ENCODE assay signal across 16 cellular contexts in the genomic region with DNA sequence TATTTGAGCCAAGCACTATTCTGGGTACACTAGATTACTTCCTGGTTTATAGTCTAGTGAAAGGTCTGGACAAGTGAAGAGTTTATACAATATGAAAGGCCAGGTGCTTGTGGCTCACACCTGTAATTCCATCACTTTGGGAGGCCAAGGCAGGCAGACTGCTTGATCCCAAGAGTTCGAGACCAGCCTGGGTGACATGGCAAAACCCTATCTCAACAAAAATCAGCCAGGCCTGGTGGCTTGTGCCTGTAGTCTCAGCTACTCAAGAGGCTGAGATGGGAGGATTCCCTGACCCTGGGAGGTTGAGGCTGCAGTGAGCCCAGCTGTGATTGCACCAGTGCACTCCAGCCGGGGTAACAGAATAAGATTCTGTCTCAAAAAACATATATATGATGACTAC. TPM values are rescaled to one million over a fixed set of nuclear protein-coding genes. Genes with fewer than 3 reads are reported as not detected.
DNase-seq lines count a peak whose midpoint lies in the region; ATAC-seq and TF ChIP-seq lines count a peak whose summit lies in the region.
"Had no signal": no experiment of that assay in that cellular context is flagged by ENCODE, and none has a peak within 500 bp of the region (broad histone marks: within the 10 kb centered on the region; RNA-seq: fewer than 3 reads in every experiment).

No MANE protein-coding gene starts in this region.

- no peak overlapping the region for H3K4me3 ChIP-seq in right cardiac atrium (ENCODE audit: low read length)
- no peak overlapping the region for H3K4me3 ChIP-seq in neural progenitor cell
- H3K4me3 ChIP-seq: BLaER1 treated with 17β-estradiol and CSF1 and Interleukin-3, amounts not matched to agents 10 nM and 100 nM had no signal

- intact Hi-C loops in cardiac septum (cut with DNase I), result no loop called here
- intact Hi-C loops in right cardiac atrium (cut with DNase I), result no loop called here

- H3K4me2 ChIP-seq in neural progenitor cell, result no peak overlapping the region
- H3K4me2 ChIP-seq: BLaER1 treated with 17β-estradiol and CSF1 and Interleukin-3, amounts not matched to agents 10 nM and 100 nM had no signal

- H3K79me2 ChIP-seq in neural progenitor cell (ENCODE audit: low read depth), result no peaks in the 10 kb centered on the region

- no peaks in the 10 kb centered on the region for H3K36me3 ChIP-seq in neural progenitor cell

- DNase-seq in cardiac septum (ENCODE audit: low spot score) (peak; percentile 14), right cardiac atrium (no peak), islet precursor cell (peak; percentile 48), nephron progenitor cell (no peak), neural progenitor cell (ENCODE audit: low spot score) (no peak)
- DNase-seq: Caco-2, GOT3, H7, HFFc6 had no signal

- H2AFZ ChIP-seq in neural progenitor cell (replicated peaks), result no peak overlapping the region

- H3K4me1 Mint-ChIP-seq in nephron progenitor cell, result peaks cover 8% of the 10 kb centered on the region
- no peaks in the 10 kb centered on the region for H3K4me1 Mint-ChIP-seq in neural progenitor cell
- H3K4me1 Mint-ChIP-seq: B cell had no signal

- H3K36me3 Mint-ChIP-seq in nephron progenitor cell (ENCODE audit: low read depth), result peaks cover 31% of the 10 kb centered on the region
- peaks cover 13% of the 10 kb centered on the region for H3K36me3 Mint-ChIP-seq in neural progenitor cell

- peaks cover 15% of the 10 kb centered on the region for H3F3A ChIP-seq in neural progenitor cell (ENCODE audit: low read depth)

- peak overlapping the region; percentile 39 for H3K27ac Mint-ChIP-seq in nephron progenitor cell
- H3K27ac Mint-ChIP-seq in neural progenitor cell, result no peak overlapping the region
- H3K27ac Mint-ChIP-seq: B cell; CD8-positive, alpha-beta T cell; HFFc6 had no signal

- no peak overlapping the region for H3K4me3 Mint-ChIP-seq in nephron progenitor cell
- no peak overlapping the region for H3K4me3 Mint-ChIP-seq in neural progenitor cell
- H3K4me3 Mint-ChIP-seq: B cell; CD8-positive, alpha-beta T cell; HFFc6 had no signal

- ATAC-seq in right cardiac atrium, result no peak
- no peak for ATAC-seq in GM18858 (IDR thresholded peaks at IDR 0.05; ENCODE audit: unreplicated experiment)
- ATAC-seq in GM18909 (IDR thresholded peaks at IDR 0.05; ENCODE audit: poor library complexity, unreplicated experiment), result no peak
- ATAC-seq: CD8-positive, alpha-beta T cell; HCT116 had no signal

- H3K27me3 ChIP-seq in right cardiac atrium (ENCODE audit: control insufficient read depth, insufficient read depth) (no peaks in the 10 kb centered on the region), neural progenitor cell (no peaks in the 10 kb centered on the region)
- H3K27me3 ChIP-seq: BLaER1 treated with 17β-estradiol and CSF1 and Interleukin-3, amounts not matched to agents 10 nM and 100 nM had no signal

- TF ChIP-seq CTCF in nephron progenitor cell (IDR thresholded peaks at IDR 0.05) (no peak), neural progenitor cell (IDR thresholded peaks at IDR 0.05) (no peak)

- H3K27ac ChIP-seq in right cardiac atrium (ENCODE audit: low read length) (no peak overlapping the region), neural progenitor cell (no peak overlapping the region)
- H3K27ac ChIP-seq: BLaER1 treated with 17β-estradiol and CSF1 and Interleukin-3, amounts not matched to agents 10 nM and 100 nM; HL-60 had no signal

- H3K9me3 Mint-ChIP-seq in nephron progenitor cell (no peaks in the 10 kb centered on the region), neural progenitor cell (no peaks in the 10 kb centered on the region)
- H3K9me3 Mint-ChIP-seq: CD8-positive, alpha-beta T cell; HFFc6 had no signal

- H3K9me3 ChIP-seq in right cardiac atrium (ENCODE audit: control insufficient read depth, low read length), result no peaks in the 10 kb centered on the region
- no peaks in the 10 kb centered on the region for H3K9me3 ChIP-seq in neural progenitor cell (ENCODE audit: low read depth)
- H3K9me3 ChIP-seq: BLaER1 treated with 17β-estradiol and CSF1 and Interleukin-3, amounts not matched to agents 10 nM and 100 nM; Caco-2 had no signal

- H3K9ac ChIP-seq in neural progenitor cell, result no peak overlapping the region
- H3K9ac ChIP-seq: BLaER1 treated with 17β-estradiol and CSF1 and Interleukin-3, amounts not matched to agents 10 nM and 100 nM had no signal

- WGBS in right cardiac atrium, result 94% methylated on average over 2 of the region's 2 CpGs

- H3K27me3 Mint-ChIP-seq in nephron progenitor cell (ENCODE audit: low read depth, poor library complexity), result no peaks in the 10 kb centered on the region
- H3K27me3 Mint-ChIP-seq in neural progenitor cell (ENCODE audit: insufficient read depth, low read depth), result peaks cover 2% of the 10 kb centered on the region
- H3K27me3 Mint-ChIP-seq: B cell had no signal

- no peaks in the 10 kb centered on the region for H3K4me1 ChIP-seq in right cardiac atrium (ENCODE audit: control insufficient read depth, insufficient read depth, low read length)
- H3K4me1 ChIP-seq in neural progenitor cell, result no peaks in the 10 kb centered on the region
- H3K4me1 ChIP-seq: BLaER1 treated with 17β-estradiol and CSF1 and Interleukin-3, amounts not matched to agents 10 nM and 100 nM; Caco-2 had no signal

- H4K20me1 ChIP-seq in neural progenitor cell (ENCODE audit: low read depth), result no peaks in the 10 kb centered on the region

RNA-seq across cellular contexts. Expression of a gene that starts 9.5 kb away (rescaled TPM):
- total RNA-seq in cardiac septum (46.6 TPM), right cardiac atrium (10 to 100 TPM; 59.5 to 77.0 (median 70.7) TPM), neural progenitor cell (ENCODE audit: low replicate concordance) (36.6 and 52.2 TPM in 2 replicates)
- polyA plus RNA-seq in right cardiac atrium, result 53.8 TPM

RNA-seq across cellular contexts. Expression of a gene that starts 18.9 kb away (rescaled TPM):
- 26.6 TPM for total RNA-seq in cardiac septum
- total RNA-seq in right cardiac atrium, result 10 to 100 TPM; 29.4 to 34.1 (median 31.7) TPM
- 16.4 TPM for polyA plus RNA-seq in right cardiac atrium
- 46.5 and 53.3 TPM in 2 replicates for total RNA-seq in neural progenitor cell (ENCODE audit: low replicate concordance)

RNA-seq across cellular contexts. Expression of a gene that starts 40.2 kb away (rescaled TPM):
- total RNA-seq in cardiac septum (21.2 TPM), right cardiac atrium (10 to 100 TPM; 13.6 to 17.5 (median 14.9) TPM), neural progenitor cell (ENCODE audit: low replicate concordance) (2.2 and 5.0 TPM in 2 replicates)
- 11.7 TPM for polyA plus RNA-seq in right cardiac atrium

Comparison
In these comparisons a context has a peak if more than half of its experiments do, and no peak if none do; other contexts are left out.
1. DNase-seq: peak in cardiac septum (single experiment) and islet precursor cell (single experiment); none in right cardiac atrium (0 of 3), nephron progenitor cell (single experiment) and neural progenitor cell (single experiment).